In genomic region chr16:62967606-62968005, GRCh38 we compare ENCODE assay signal across 17 cellular contexts.
DNase-seq lines count a peak whose midpoint lies in the region; ATAC-seq, FAIRE-seq and TF ChIP-seq lines count a peak whose summit lies in the region.
"Had no signal": no experiment of that assay in that cellular context is flagged by ENCODE, and none has a peak within 500 bp of the region (broad histone marks: within the 10 kb centered on the region; RNA-seq: fewer than 3 reads in every experiment).

No MANE protein-coding gene starts in this region.

- no peaks in the 10 kb centered on the region for H3K4me1 Mint-ChIP-seq in MCF 10A (ENCODE audit: insufficient read depth, unreplicated experiment)
- H3K4me1 Mint-ChIP-seq: B cell, IgD-negative memory B cell had no signal

- H3K4me3 ChIP-seq in breast epithelium = no peak overlapping the region
- no peak overlapping the region for H3K4me3 ChIP-seq in bronchial epithelial cell (ENCODE audit: low read depth, low read length)
- no peak overlapping the region for H3K4me3 ChIP-seq in keratinocyte (ENCODE audit: control insufficient read depth in 2 of 3, extremely low read depth in 1 of 3, insufficient read depth in 2 of 3, low read depth in 1 of 3, low read length in 3 of 3)
- H3K4me3 ChIP-seq: GM12878, GM23248 had no signal

- H3K4me1 ChIP-seq in breast epithelium (no peaks in the 10 kb centered on the region), keratinocyte (ENCODE audit: control insufficient read depth, extremely low read depth, insufficient read depth, low read length) (no peaks in the 10 kb centered on the region)

- dilution Hi-C loops in keratinocyte (cut with MboI; ENCODE audit: extremely low pct_ligation_motif_present, low sequenced_read_pairs) = no loop called here

- H3K9me3 Mint-ChIP-seq in MCF 10A (ENCODE audit: unreplicated experiment) = no peaks in the 10 kb centered on the region

- TF ChIP-seq CTCF in MCF 10A (IDR thresholded peaks at IDR 0.05; ENCODE audit: unreplicated experiment) (no peak), breast epithelium (IDR thresholded peaks at IDR 0.05) (no peak), bronchial epithelial cell (IDR thresholded peaks at IDR 0.05; ENCODE audit: insufficient read depth, low read length, severe bottlenecking) (no peak), keratinocyte (optimal IDR thresholded peaks at IDR 0.05 in 1 of 3, IDR thresholded peaks at IDR 0.05 in 1 of 3, conservative IDR thresholded peaks at IDR 0.05 in 1 of 3; ENCODE audit: extremely low read depth in 1 of 3, insufficient read depth in 2 of 3, low read length in 3 of 3) (no peak)

- no peak overlapping the region for H2AFZ ChIP-seq in keratinocyte (ENCODE audit: control insufficient read depth, low read length)
- H2AFZ ChIP-seq: GM23248 had no signal

- DNase-seq in MCF 10A (ENCODE audit: unreplicated experiment) (peak; percentile 49), breast epithelium (ENCODE audit: low spot score in 2 of 2) (no peak), bronchial epithelial cell (ENCODE audit: low read depth) (peak; percentile 32), keratinocyte (ENCODE audit: low read depth, low spot score) (peak; percentile 4), HTR-8/SVneo (ENCODE audit: insufficient read length, low spot score) (no peak), SKM-1 treated with dmso at 0.1 percent for 144 hours (lab: John Stamatoyannopoulos, UW; ENCODE audit: unreplicated experiment) (no peak)
- DNase-seq: ACHN; C1 segment of cervical spinal cord; Calu3; CD4-positive, alpha-beta T cell; GM23248 had no signal

- H3K4me3 Mint-ChIP-seq in MCF 10A (ENCODE audit: unreplicated experiment) = no peak overlapping the region
- H3K4me3 Mint-ChIP-seq: B cell; CD4-positive, alpha-beta T cell had no signal

- H3K36me3 ChIP-seq in breast epithelium = no peaks in the 10 kb centered on the region
- no peaks in the 10 kb centered on the region for H3K36me3 ChIP-seq in bronchial epithelial cell (ENCODE audit: control insufficient read depth, insufficient read depth, low read length)
- H3K36me3 ChIP-seq in keratinocyte (ENCODE audit: control insufficient read depth in 2 of 2, extremely low read depth in 1 of 2, insufficient read depth in 2 of 2, low read length in 2 of 2) = no peaks in the 10 kb centered on the region

- H3K79me2 ChIP-seq in keratinocyte (ENCODE audit: control insufficient read depth, insufficient read depth, low read length) = no peaks in the 10 kb centered on the region

- H3K9me1 ChIP-seq in keratinocyte (ENCODE audit: control insufficient read depth, extremely low read depth, insufficient read depth, low read length) = no peaks in the 10 kb centered on the region

- H3K27ac ChIP-seq in breast epithelium (no peak overlapping the region), keratinocyte (ENCODE audit: control insufficient read depth, insufficient read depth, low read length) (peak overlapping the region; percentile 28)
- H3K27ac ChIP-seq: GM23248 had no signal

- H3K27me3 ChIP-seq in breast epithelium (no peaks in the 10 kb centered on the region), bronchial epithelial cell (ENCODE audit: control insufficient read depth, insufficient read depth, low read length) (no peaks in the 10 kb centered on the region), keratinocyte (ENCODE audit: control insufficient read depth, extremely low read depth, insufficient read depth, low read length) (no peaks in the 10 kb centered on the region)

- BruUV-seq in MCF 10A (replicated peaks; lab: Mats Ljungman, UMichigan) = no TSS peak

- H3K9me3 ChIP-seq in breast epithelium = no peaks in the 10 kb centered on the region
- peaks cover 1% of the 10 kb centered on the region for H3K9me3 ChIP-seq in keratinocyte (ENCODE audit: control insufficient read depth, low read depth, low read length)

- CTCF ChIA-PET in MCF 10A (lab: Yijun Ruan, JAX) = interaction anchor here (0.7 to 1.3 kb wide), 2 partner anchors 12 to 322 kb away, joined by 3 to 4 read pairs; no protein-coding TSS in a partner anchor

- intact Hi-C loops in MCF 10A (cut with micrococcal nuclease) (no loop called here), breast epithelium (cut with DNase I; ENCODE audit: low total_unique reads) (no loop called here)

- no peak overlapping the region for H3K27ac Mint-ChIP-seq in MCF 10A (ENCODE audit: low read depth, unreplicated experiment)
- H3K27ac Mint-ChIP-seq: B cell; CD4-positive, alpha-beta T cell; IgD-negative memory B cell had no signal

- H3K36me3 Mint-ChIP-seq in MCF 10A (ENCODE audit: insufficient read depth, unreplicated experiment) = no peaks in the 10 kb centered on the region
- H3K36me3 Mint-ChIP-seq: IgD-negative memory B cell had no signal

- POLR2A ChIA-PET in MCF 10A (lab: Yijun Ruan, JAX) = interaction anchor here (1.0 to 1.3 kb wide), 2 partner anchors 9 to 10 kb away, joined by 4 read pairs; no protein-coding TSS in a partner anchor

- no peak for FAIRE-seq in bronchial epithelial cell (lab: Jason Lieb, UNC)
- FAIRE-seq in keratinocyte (lab: Jason Lieb, UNC) = no peak
- FAIRE-seq in HTR-8/SVneo (lab: Jason Lieb, UNC) = no peak
- FAIRE-seq: GM12878, GM18507, H54 had no signal

- H3K9ac ChIP-seq in keratinocyte (ENCODE audit: control insufficient read depth, extremely low read depth, insufficient read depth, low read length) = no peak overlapping the region
- H3K9ac ChIP-seq: GM23248 had no signal

- no peak for TF ChIP-seq POLR2A in breast epithelium (IDR thresholded peaks at IDR 0.05)

- no peak for ATAC-seq in HG02610 (IDR thresholded peaks at IDR 0.05; ENCODE audit: unreplicated experiment)
- ATAC-seq: GM12878 had no signal

- H3K4me2 ChIP-seq in keratinocyte (ENCODE audit: control insufficient read depth, extremely low read depth, insufficient read depth, low read depth, low read length) = no peak overlapping the region

- no peaks in the 10 kb centered on the region for H4K20me1 ChIP-seq in keratinocyte (ENCODE audit: control insufficient read depth, extremely low read depth, insufficient read depth, low read length)

- no peaks in the 10 kb centered on the region for H3K27me3 Mint-ChIP-seq in MCF 10A (ENCODE audit: insufficient read depth, unreplicated experiment)
- H3K27me3 Mint-ChIP-seq: B cell; CD4-positive, alpha-beta T cell; IgD-negative memory B cell had no signal

Comparison
In these comparisons a context has a peak if more than half of its experiments do, and no peak if none do; other contexts are left out.
1. DNase-seq: peak in MCF 10A (single experiment), bronchial epithelial cell (single experiment) and keratinocyte (single experiment); none in breast epithelium (0 of 2), HTR-8/SVneo (single experiment) and SKM-1 treated with dmso at 0.1 percent for 144 hours (single experiment).